Comparison of ENCODE assay signal across 16 cellular contexts in the genomic region with DNA sequence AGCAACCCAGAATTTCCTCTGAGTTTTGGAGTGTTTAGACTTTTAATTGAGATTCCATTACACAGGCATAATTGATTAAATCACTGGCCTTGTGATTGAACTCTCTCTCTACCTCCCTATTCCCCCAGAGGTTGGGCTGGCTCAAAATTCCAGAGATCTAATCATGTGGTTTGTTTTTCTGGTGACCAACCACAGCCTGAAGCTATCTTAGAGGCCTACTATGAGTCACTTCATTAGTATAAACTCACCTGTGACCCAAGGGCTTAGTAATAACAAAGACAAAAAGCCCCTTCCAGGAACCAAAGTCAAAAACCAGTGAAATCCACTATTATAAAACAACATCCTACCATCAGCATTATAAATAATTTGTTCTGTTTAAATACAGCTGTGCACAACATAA.
DNase-seq lines count a peak whose midpoint lies in the region; ATAC-seq and TF ChIP-seq lines count a peak whose summit lies in the region.
"Had no signal": no experiment of that assay in that cellular context is flagged by ENCODE, and none has a peak within 500 bp of the region (broad histone marks: within the 10 kb centered on the region; RNA-seq: fewer than 3 reads in every experiment).

No MANE protein-coding gene starts in this region.

- no peaks in the 10 kb centered on the region for H4K20me1 ChIP-seq in GM23248 (ENCODE audit: insufficient read depth)
- H4K20me1 ChIP-seq: BLaER1 treated with 17β-estradiol and CSF1 and Interleukin-3, amounts not matched to agents 10 nM and 100 nM had no signal

- ATAC-seq in Panc1: peak; percentile 81

- peaks cover 18% of the 10 kb centered on the region for H3K4me1 ChIP-seq in GM23248 (ENCODE audit: insufficient read depth)
- H3K4me1 ChIP-seq in Panc1 (ENCODE audit: control insufficient read depth, insufficient read depth, low read length): no peaks in the 10 kb centered on the region
- no peaks in the 10 kb centered on the region for H3K4me1 ChIP-seq in ascending aorta

- intact Hi-C loops in Panc1 (cut with micrococcal nuclease; ENCODE audit: unreplicated experiment) (no loop called here), ascending aorta (cut with DNase I) (no loop called here)

- H3K36me3 ChIP-seq in GM23248 (ENCODE audit: low read depth) (no peaks in the 10 kb centered on the region), Panc1 (ENCODE audit: control insufficient read depth, insufficient read depth, low read length) (no peaks in the 10 kb centered on the region), ascending aorta (no peaks in the 10 kb centered on the region)
- H3K36me3 ChIP-seq: BLaER1 treated with 17β-estradiol and CSF1 and Interleukin-3, amounts not matched to agents 10 nM and 100 nM had no signal

- CTCF ChIA-PET in Panc1 (lab: Charles Lee): no interaction called here

- no peaks in the 10 kb centered on the region for H3K79me2 ChIP-seq in GM23248 (ENCODE audit: insufficient read depth)

- H3K27me3 ChIP-seq in GM23248 (replicated peaks; ENCODE audit: insufficient read depth) (no peaks in the 10 kb centered on the region), Panc1 (ENCODE audit: control insufficient read depth, insufficient read depth, low read length) (no peaks in the 10 kb centered on the region), ascending aorta (no peaks in the 10 kb centered on the region)
- H3K27me3 ChIP-seq: BLaER1 treated with 17β-estradiol and CSF1 and Interleukin-3, amounts not matched to agents 10 nM and 100 nM had no signal

- no peak overlapping the region for H3K9ac ChIP-seq in GM23248
- H3K9ac ChIP-seq: BLaER1 treated with 17β-estradiol and CSF1 and Interleukin-3, amounts not matched to agents 10 nM and 100 nM had no signal

- in situ Hi-C loops in GM23248 (cut with MboI): no loop called here
- in situ Hi-C loops in Panc1 (cut with HindIII; ENCODE audit: low pct_unique_long_range_greater_than_20kb, low sequenced_read_pairs): no loop called here

- no peak overlapping the region for H3K27ac ChIP-seq in GM23248
- H3K27ac ChIP-seq in Panc1 (ENCODE audit: low read length): no peak overlapping the region
- no peak overlapping the region for H3K27ac ChIP-seq in ascending aorta
- H3K27ac ChIP-seq: BLaER1 treated with 17β-estradiol and CSF1 and Interleukin-3, amounts not matched to agents 10 nM and 100 nM had no signal

- 0 out of 2 replicates have a peak, but pooled peaks cover 4% of the 10 kb centered on the region for H3K9me2 ChIP-seq in GM23248 (ENCODE audit: insufficient read depth)

- H2AFZ ChIP-seq in GM23248: 0 out of 2 replicates have a peak overlapping the region, but pooled peaks have one; percentile 31

- TF ChIP-seq CTCF in Panc1 (IDR thresholded peaks at IDR 0.05): no peak
- TF ChIP-seq CTCF in ascending aorta (IDR thresholded peaks at IDR 0.05): no peak

- no peak overlapping the region for H3K4me2 ChIP-seq in GM23248 (ENCODE audit: unreplicated experiment)
- H3K4me2 ChIP-seq: BLaER1 treated with 17β-estradiol and CSF1 and Interleukin-3, amounts not matched to agents 10 nM and 100 nM had no signal

- H3K4me3 ChIP-seq in GM23248 (no peak overlapping the region), Panc1 (ENCODE audit: low read depth in 2 of 2, low read length in 2 of 2) (no peak overlapping the region), ascending aorta (no peak overlapping the region)
- H3K4me3 ChIP-seq: BLaER1 treated with 17β-estradiol and CSF1 and Interleukin-3, amounts not matched to agents 10 nM and 100 nM had no signal

- peak; percentile 40 for DNase-seq in GM23248
- DNase-seq in Panc1 (ENCODE audit: low read depth, low spot score): no peak
- DNase-seq in dermis blood vessel endothelial cell: peak; percentile 12
- DNase-seq in non-pigmented ciliary epithelial cell (ENCODE audit: low read depth): peak; percentile 74
- DNase-seq in activated CD4-positive, alpha-beta T cell treated with anti-CD3 and anti-CD28 coated beads for 4 hours: no peak
- no peak for DNase-seq in stimulated activated CD4-positive, alpha-beta T cell treated with anti-CD3 and anti-CD28 coated beads, Interleukin-15, amount 100 ng/mL, for 24 hours
- no peak for DNase-seq in T-helper 9 cell
- DNase-seq in ascending aorta (ENCODE audit: low spot score in 2 of 2): no peak
- DNase-seq: activated CD4-positive, alpha-beta T cell treated with anti-CD3 and anti-CD28 coated beads, Interleukin-2, amount 50 U/mL, for 1 hour; DMS79; effector CD8-positive, alpha-beta T cell; glutamatergic neuron; NCI-H2081 treated with DMSO at 0.1 percent for 48 hours; NCI-H774; Right ventricle myocardium superior had no signal

- BruUV-seq in Panc1 (replicated peaks; lab: Mats Ljungman, UMichigan): no TSS peak

- no peaks in the 10 kb centered on the region for H3K9me3 ChIP-seq in GM23248 (ENCODE audit: low read depth)
- H3K9me3 ChIP-seq in Panc1 (ENCODE audit: control insufficient read depth, insufficient read depth, low read depth, low read length): peaks cover 18% of the 10 kb centered on the region
- H3K9me3 ChIP-seq in ascending aorta: peaks cover 0 to 8% of the 10 kb centered on the region in 2 donors

- H3F3A ChIP-seq in GM23248 (ENCODE audit: insufficient read depth): peaks cover 15% of the 10 kb centered on the region; the same call in 1 of the 2 replicates

- POLR2A ChIA-PET in Panc1 (lab: Charles Lee): no interaction called here

Comparison
In these comparisons a context has a peak if more than half of its experiments do, and no peak if none do; other contexts are left out.
1. DNase-seq: peak in GM23248 (single experiment), dermis blood vessel endothelial cell (single experiment) and non-pigmented ciliary epithelial cell (single experiment); none in Panc1 (single experiment), activated CD4-positive, alpha-beta T cell treated with anti-CD3 and anti-CD28 coated beads for 4 hours (0 of 2), stimulated activated CD4-positive, alpha-beta T cell treated with anti-CD3 and anti-CD28 coated beads, Interleukin-15, amount 100 ng/mL, for 24 hours (single experiment), T-helper 9 cell (single experiment) and ascending aorta (0 of 2).